Comparison of ENCODE assay signal across 13 cellular contexts in the genomic region with DNA sequence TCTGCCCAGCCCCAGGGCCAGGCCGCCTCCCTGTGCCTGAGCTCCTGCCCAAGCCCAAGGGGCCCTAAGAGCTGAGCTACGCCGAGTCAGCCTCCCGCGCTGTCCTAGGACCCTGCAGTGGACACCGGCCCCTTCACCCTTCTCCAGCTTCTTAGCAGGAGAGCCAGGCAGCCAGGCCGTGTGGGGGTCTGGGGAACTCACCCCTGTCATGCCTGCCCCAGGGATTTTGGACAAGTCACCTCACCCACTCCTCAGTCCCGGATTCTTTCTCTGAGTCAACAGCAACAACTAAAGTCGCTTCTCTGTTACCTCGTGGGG.
A peak's percentile ranks its signal among the peaks of the same experiment; 100 is the strongest.
DNase-seq lines count a peak whose midpoint lies in the region; ATAC-seq, FAIRE-seq and TF ChIP-seq lines count a peak whose summit lies in the region.
"Had no signal": no experiment of that assay in that cellular context is flagged by ENCODE, and none has a peak within 500 bp of the region (broad histone marks: within the 10 kb centered on the region; RNA-seq: fewer than 3 reads in every experiment).

No MANE protein-coding gene starts in this region.

- H3K27me3 ChIP-seq in right atrium auricular region, result no peaks in the 10 kb centered on the region
- H3K27me3 ChIP-seq: adrenal gland had no signal

- H3K27ac ChIP-seq in right atrium auricular region, result peak overlapping the region in 1 of 2 donors; percentile 81
- H3K27ac ChIP-seq: GM23248 had no signal

- H3K4me3 ChIP-seq in right atrium auricular region, result no peak overlapping the region
- H3K4me3 ChIP-seq: GM23248 had no signal

- POLR2A ChIA-PET in T-cell (lab: Charles Lee), result interaction anchor here (0.6 to 3.7 kb wide), 6 partner anchors 12 to 91 kb away, joined by 3 to 62 read pairs (median 3); no protein-coding TSS in a partner anchor

- H3K36me3 Mint-ChIP-seq in CD14-positive monocyte, result peaks cover 51 to 54% of the 10 kb centered on the region in 2 donors
- peaks cover 20% of the 10 kb centered on the region for H3K36me3 Mint-ChIP-seq in T-cell
- peaks cover 8% of the 10 kb centered on the region for H3K36me3 Mint-ChIP-seq in memory B cell

- H3K4me1 Mint-ChIP-seq in CD14-positive monocyte (peaks cover 60% of the 10 kb centered on the region), T-cell (peaks cover 55 to 71% (median 58%) of the 10 kb centered on the region in 3 donors), memory B cell (peaks cover 40% of the 10 kb centered on the region)

- FAIRE-seq in H54 (lab: Jason Lieb, UNC), result no peak
- FAIRE-seq: frontal cortex had no signal

- DNase-seq in CD14-positive monocyte (ENCODE audit: low spot score), result peak; percentile 49
- no peak for DNase-seq in T-cell
- no peak for DNase-seq in memory B cell (ENCODE audit: low spot score in 2 of 2)
- no peak for DNase-seq in kidney glomerular epithelial cell (lab: John Stamatoyannopoulos, UW)
- DNase-seq in H54 (ENCODE audit: insufficient read length, low spot score), result no peak
- no peak for DNase-seq in right atrium auricular region (ENCODE audit: low spot score)
- no peak for DNase-seq in EL
- DNase-seq: DMS79 treated with DMSO at 0.1 percent for 48 hours, GM23248 had no signal

- TF ChIP-seq POLR2A in H54 (IDR thresholded peaks at IDR 0.05; ENCODE audit: low read depth, low read length), result no peak

- H3K4me1 ChIP-seq in right atrium auricular region, result peaks cover 0 to 52% of the 10 kb centered on the region in 2 donors
- H3K4me1 ChIP-seq: prostate gland had no signal

- ATAC-seq in GM19452 (IDR thresholded peaks at IDR 0.05; ENCODE audit: unreplicated experiment) (peak; percentile 1), T-cell (replicated peaks in 1 of 4) (peak in 3 of 4 experiments; percentile 0 to 3 (median 1)), memory B cell (ENCODE audit: low read depth) (no peak)

- CTCF ChIA-PET in T-cell (lab: Charles Lee), result interaction anchor here (0.6 to 4.1 kb wide), 12 partner anchors 11 to 36 kb away, joined by 3 to 22 read pairs (median 8); no protein-coding TSS in a partner anchor

- intact Hi-C loops in CD14-positive monocyte (cut with micrococcal nuclease), result loop anchor here in 1 of 2 donors (1.0 to 5.0 kb wide), 2 partner anchors 18 to 80 kb away; a partner anchor contains a TSS

- peaks cover 0 to 12% (median 0%) of the 10 kb centered on the region in 3 donors for H3K27me3 Mint-ChIP-seq in CD14-positive monocyte (ENCODE audit: low read depth in 3 of 3)
- no peaks in the 10 kb centered on the region for H3K27me3 Mint-ChIP-seq in T-cell
- no peaks in the 10 kb centered on the region for H3K27me3 Mint-ChIP-seq in memory B cell

- H3K27ac Mint-ChIP-seq in CD14-positive monocyte, result peak overlapping the region; percentile 97 to 100 (median 98)
- peak overlapping the region; percentile 92 to 97 for H3K27ac Mint-ChIP-seq in T-cell
- peak overlapping the region; percentile 86 for H3K27ac Mint-ChIP-seq in memory B cell

- peaks cover 0 to 2% (median 0%) of the 10 kb centered on the region in 7 donors for H3K9me3 Mint-ChIP-seq in CD14-positive monocyte
- no peaks in the 10 kb centered on the region for H3K9me3 Mint-ChIP-seq in T-cell
- H3K9me3 Mint-ChIP-seq in memory B cell, result no peaks in the 10 kb centered on the region

- H3K4me3 Mint-ChIP-seq in CD14-positive monocyte (peak overlapping the region; percentile 96 to 99), T-cell (peak overlapping the region; percentile 84 to 95 (median 93)), memory B cell (peak overlapping the region; percentile 92)

- TF ChIP-seq CTCF in CD14-positive monocyte (IDR thresholded peaks at IDR 0.05) (no peak), right atrium auricular region (IDR thresholded peaks at IDR 0.05) (no peak)

- H3K36me3 ChIP-seq in right atrium auricular region, result peaks cover 7% of the 10 kb centered on the region
- H3K36me3 ChIP-seq: adrenal gland, prostate gland had no signal

- H3K9me3 ChIP-seq in right atrium auricular region, result no peaks in the 10 kb centered on the region
- H3K9me3 ChIP-seq: adrenal gland, prostate gland had no signal
